In the genomic region with DNA sequence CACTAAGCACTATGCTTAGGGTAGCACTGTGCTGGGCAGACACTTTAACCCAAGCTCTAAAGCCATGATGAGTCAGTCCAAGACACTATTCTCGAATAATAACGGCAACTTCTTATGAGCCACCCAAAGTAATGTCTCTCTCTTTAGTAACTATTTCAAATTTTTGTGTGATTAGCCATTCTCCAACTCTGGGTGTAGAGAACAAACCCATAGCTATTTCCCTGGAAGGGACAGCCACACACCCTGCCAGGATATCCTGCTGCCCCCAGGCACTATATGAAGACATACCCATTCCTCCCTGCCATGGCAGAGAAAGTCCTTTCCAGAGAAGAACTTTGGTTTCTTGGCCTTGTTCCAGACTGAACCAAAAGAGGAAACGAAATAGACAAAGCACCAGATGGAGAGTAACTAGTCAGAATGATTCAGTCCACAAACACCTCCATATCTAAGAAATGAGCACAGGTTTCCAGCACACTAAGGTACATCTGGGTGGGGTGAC, we compare ENCODE assay signal across 16 cellular contexts.
DNase-seq lines count a peak whose midpoint lies in the region; ATAC-seq, FAIRE-seq and TF ChIP-seq lines count a peak whose summit lies in the region.
"Had no signal": no experiment of that assay in that cellular context is flagged by ENCODE, and none has a peak within 500 bp of the region (broad histone marks: within the 10 kb centered on the region; RNA-seq: fewer than 3 reads in every experiment).

No MANE protein-coding gene starts in this region.

- H3K36me3 ChIP-seq in BJ (ENCODE audit: control insufficient read depth, insufficient read depth, low read length) = no peaks in the 10 kb centered on the region
- no peaks in the 10 kb centered on the region for H3K36me3 ChIP-seq in astrocyte (ENCODE audit: insufficient read depth, low read length)
- no peaks in the 10 kb centered on the region for H3K36me3 ChIP-seq in kidney epithelial cell (ENCODE audit: control insufficient read depth, insufficient read depth, low read length)
- no peaks in the 10 kb centered on the region for H3K36me3 ChIP-seq in naive thymus-derived CD4-positive, alpha-beta T cell (ENCODE audit: control insufficient read depth in 2 of 3, insufficient read depth in 3 of 3, low read length in 3 of 3)
- no peaks in the 10 kb centered on the region for H3K36me3 ChIP-seq in stomach

- H4K20me1 ChIP-seq in astrocyte (ENCODE audit: insufficient read depth, low read length) = no peaks in the 10 kb centered on the region

- no peak for TF ChIP-seq POLR2A in stomach (IDR thresholded peaks at IDR 0.05)

- ATAC-seq in naive thymus-derived CD4-positive, alpha-beta T cell = no peak
- ATAC-seq: left colon had no signal

- peaks cover 1% of the 10 kb centered on the region for H3K9me3 Mint-ChIP-seq in astrocyte (ENCODE audit: unreplicated experiment)
- peaks cover 0 to 3% (median 0%) of the 10 kb centered on the region in 11 donors for H3K9me3 Mint-ChIP-seq in naive thymus-derived CD4-positive, alpha-beta T cell
- H3K9me3 Mint-ChIP-seq: activated naive CD4-positive, alpha-beta T cell treated with anti-CD3 and anti-CD28 coated beads, Interleukin-2, amount 10 ng/mL, durations not matched to agents 7 days and 5 days had no signal

- H3K4me1 Mint-ChIP-seq in astrocyte (ENCODE audit: low read depth, unreplicated experiment) = peaks cover 45% of the 10 kb centered on the region
- H3K4me1 Mint-ChIP-seq in naive thymus-derived CD4-positive, alpha-beta T cell = no peaks in the 10 kb centered on the region
- H3K4me1 Mint-ChIP-seq: activated naive CD4-positive, alpha-beta T cell treated with anti-CD3 and anti-CD28 coated beads, Interleukin-2, amount 10 ng/mL, durations not matched to agents 7 days and 5 days; CD4-positive, alpha-beta memory T cell had no signal

- H3K9me3 ChIP-seq in astrocyte (ENCODE audit: insufficient read depth, low read depth, low read length) (no peaks in the 10 kb centered on the region), stomach (no peaks in the 10 kb centered on the region)
- no peaks in the 10 kb centered on the region for H3K9me3 ChIP-seq in naive thymus-derived CD4-positive, alpha-beta T cell (ENCODE audit: control insufficient read depth in 2 of 3, low read length in 3 of 3)

- H3K27me3 Mint-ChIP-seq in astrocyte (ENCODE audit: low read depth, unreplicated experiment) = no peaks in the 10 kb centered on the region
- peaks cover 0 to 17% (median 8%) of the 10 kb centered on the region in 5 donors for H3K27me3 Mint-ChIP-seq in naive thymus-derived CD4-positive, alpha-beta T cell
- H3K27me3 Mint-ChIP-seq: activated naive CD4-positive, alpha-beta T cell treated with anti-CD3 and anti-CD28 coated beads, Interleukin-2, amount 10 ng/mL, durations not matched to agents 7 days and 5 days had no signal

- no peaks in the 10 kb centered on the region for H3K27me3 ChIP-seq in BJ (ENCODE audit: control insufficient read depth, insufficient read depth, low read length)
- no peaks in the 10 kb centered on the region for H3K27me3 ChIP-seq in astrocyte (ENCODE audit: insufficient read depth, low read length)
- H3K27me3 ChIP-seq in kidney epithelial cell (ENCODE audit: control insufficient read depth, insufficient read depth, low read length) = no peaks in the 10 kb centered on the region
- no peaks in the 10 kb centered on the region for H3K27me3 ChIP-seq in naive thymus-derived CD4-positive, alpha-beta T cell (ENCODE audit: control insufficient read depth in 2 of 2, insufficient read depth in 2 of 2, low read length in 2 of 2)
- no peaks in the 10 kb centered on the region for H3K27me3 ChIP-seq in stomach

- H3K36me3 Mint-ChIP-seq in astrocyte (ENCODE audit: low read depth, unreplicated experiment) = no peaks in the 10 kb centered on the region
- no peaks in the 10 kb centered on the region for H3K36me3 Mint-ChIP-seq in naive thymus-derived CD4-positive, alpha-beta T cell
- H3K36me3 Mint-ChIP-seq: activated naive CD4-positive, alpha-beta T cell treated with anti-CD3 and anti-CD28 coated beads, Interleukin-2, amount 10 ng/mL, durations not matched to agents 7 days and 5 days; CD4-positive, alpha-beta memory T cell had no signal

- H3K4me1 ChIP-seq in astrocyte (ENCODE audit: insufficient read depth, low read length) (peaks cover 42% of the 10 kb centered on the region), stomach (peaks cover 0 to 10% (median 0%) of the 10 kb centered on the region in 4 donors)
- no peaks in the 10 kb centered on the region for H3K4me1 ChIP-seq in naive thymus-derived CD4-positive, alpha-beta T cell (ENCODE audit: control insufficient read depth in 2 of 2, insufficient read depth in 2 of 2, low read length in 2 of 2)

- CTCF ChIA-PET in BJ (lab: Yijun Ruan, JAX) = interaction anchor here (0.7 to 1.6 kb wide), 2 partner anchors 43 to 46 kb away, joined by 3 to 6 read pairs; no protein-coding TSS in a partner anchor
- CTCF ChIA-PET in naive thymus-derived CD4-positive, alpha-beta T cell (lab: Charles Lee) = no interaction called here

- intact Hi-C loops in naive thymus-derived CD4-positive, alpha-beta T cell (cut with micrococcal nuclease) = no loop called here
- intact Hi-C loops in stomach (cut with DNase I; ENCODE audit: low total_unique reads) = no loop called here

- peak overlapping the region; percentile 88 for H3K27ac Mint-ChIP-seq in astrocyte (ENCODE audit: unreplicated experiment)
- no peak overlapping the region for H3K27ac Mint-ChIP-seq in naive thymus-derived CD4-positive, alpha-beta T cell
- H3K27ac Mint-ChIP-seq: activated naive CD4-positive, alpha-beta T cell treated with anti-CD3 and anti-CD28 coated beads, Interleukin-2, amount 10 ng/mL, durations not matched to agents 7 days and 5 days had no signal

- no peak for TF ChIP-seq EP300 in stomach (IDR thresholded peaks at IDR 0.05)

- H3K79me2 ChIP-seq in astrocyte (ENCODE audit: insufficient read depth, low read length) = no peaks in the 10 kb centered on the region

- peak overlapping the region; percentile 43 for H3K4me2 ChIP-seq in astrocyte (ENCODE audit: low read length)

- DNase-seq in BJ (ENCODE audit: low read depth) (peak; percentile 90), M059J (ENCODE audit: low read depth) (peak; percentile 100), astrocyte (ENCODE audit: low read depth) (peak; percentile 88), kidney epithelial cell (ENCODE audit: low read depth) (peak; percentile 59), frontal cortex (ENCODE audit: low spot score in 2 of 2) (no peak), stomach (no peak), NCI-H146 (lab: John Stamatoyannopoulos, UW) (no peak)
- DNase-seq in naive thymus-derived CD4-positive, alpha-beta T cell = no peak
- DNase-seq: activated CD4-positive, alpha-beta T cell treated with anti-CD3 and anti-CD28 coated beads, Interleukin-2, amount 50 U/mL, for 1 hour; activated naive CD4-positive, alpha-beta T cell treated with anti-CD3 and anti-CD28 coated beads, Interleukin-2, amount 10 ng/mL, durations not matched to agents 7 days and 5 days; CD4-positive, alpha-beta memory T cell; left colon; NCI-H1930; posterior cingulate gyrus had no signal

- H2AFZ ChIP-seq in astrocyte (ENCODE audit: low read depth, low read length) = peak overlapping the region; percentile 11

- peak; percentile 84 for FAIRE-seq in astrocyte (lab: Jason Lieb, UNC)
- no peak for FAIRE-seq in frontal cortex (lab: Jason Lieb, UNC)
- FAIRE-seq: endometrium had no signal

- no peak overlapping the region for H3K4me3 Mint-ChIP-seq in astrocyte (ENCODE audit: unreplicated experiment)
- H3K4me3 Mint-ChIP-seq in naive thymus-derived CD4-positive, alpha-beta T cell = no peak overlapping the region
- H3K4me3 Mint-ChIP-seq: activated naive CD4-positive, alpha-beta T cell treated with anti-CD3 and anti-CD28 coated beads, Interleukin-2, amount 10 ng/mL, durations not matched to agents 7 days and 5 days; CD4-positive, alpha-beta memory T cell had no signal

- H3K9ac ChIP-seq in astrocyte (ENCODE audit: low read length) = peak overlapping the region; percentile 9

- whole genome bisulfite sequencing in stomach, 5 donors = 41 to 68% (median 58%) methylated on average over 3 of the region's 3 CpGs

- TF ChIP-seq CTCF in BJ (IDR thresholded peaks at IDR 0.05; ENCODE audit: insufficient read depth, low read depth, low read length) = no peak
- TF ChIP-seq CTCF in astrocyte (IDR thresholded peaks at IDR 0.05; ENCODE audit: insufficient read depth, low read depth, low read length) = no peak
- TF ChIP-seq CTCF in kidney epithelial cell (IDR thresholded peaks at IDR 0.05; ENCODE audit: insufficient read depth, low read length, poor library complexity, severe bottlenecking) = no peak
- no peak for TF ChIP-seq CTCF in stomach (IDR thresholded peaks at IDR 0.05)

- H3K4me3 ChIP-seq in BJ (ENCODE audit: low read depth, low read length) (no peak overlapping the region), astrocyte (ENCODE audit: insufficient read depth, low read depth, low read length) (no peak overlapping the region), kidney epithelial cell (ENCODE audit: low read depth, low read length) (no peak overlapping the region), stomach (no peak overlapping the region)
- H3K4me3 ChIP-seq in naive thymus-derived CD4-positive, alpha-beta T cell (ENCODE audit: low read length) = no peak overlapping the region
- H3K4me3 ChIP-seq: SK-N-MC had no signal

- POLR2A ChIA-PET in BJ (lab: Charles Lee) = interaction anchor here (0.5 to 1.2 kb wide), 10 partner anchors 40 to 313 kb away, joined by 3 to 18 read pairs (median 4); no protein-coding TSS in a partner anchor
- POLR2A ChIA-PET in naive thymus-derived CD4-positive, alpha-beta T cell (lab: Charles Lee) = no interaction called here

- H3K27ac ChIP-seq in astrocyte (ENCODE audit: low read depth, low read length) (peak overlapping the region; percentile 58), stomach (no peak overlapping the region)
- no peak overlapping the region for H3K27ac ChIP-seq in naive thymus-derived CD4-positive, alpha-beta T cell (ENCODE audit: low read depth, low read length)
- H3K27ac ChIP-seq: SK-N-MC had no signal

Comparison
In these comparisons a context has a peak if more than half of its experiments do, and no peak if none do; other contexts are left out.
1. DNase-seq: peak in BJ (single experiment), M059J (single experiment), astrocyte (single experiment) and kidney epithelial cell (single experiment); none in frontal cortex (0 of 2), naive thymus-derived CD4-positive, alpha-beta T cell (0 of 9), stomach (single experiment) and NCI-H146 (single experiment).